15 cellular contexts compared by ENCODE assay signal in the genomic region with DNA sequence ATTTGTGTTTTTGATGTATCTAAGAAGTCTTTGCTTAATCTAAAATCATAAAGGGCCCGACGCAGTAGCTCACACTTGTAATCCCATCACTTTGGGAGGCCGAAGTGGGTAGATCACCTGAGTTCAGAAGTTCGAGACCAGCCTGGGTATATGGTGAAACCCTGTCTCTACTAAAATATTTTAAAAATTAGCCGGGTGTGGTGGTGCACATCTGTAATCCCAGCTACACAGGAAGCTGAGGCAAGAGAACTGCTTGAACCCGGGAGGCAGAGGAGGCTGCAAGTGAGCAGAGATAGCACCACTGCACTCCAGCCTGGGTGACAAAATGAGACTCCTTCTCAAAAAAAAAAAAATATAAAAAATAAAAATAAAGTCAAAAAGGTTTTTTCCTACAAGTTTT.
"Had no signal": no experiment of that assay in that cellular context is flagged by ENCODE, and none has a peak within 500 bp of the region (broad histone marks: within the 10 kb centered on the region; RNA-seq: fewer than 3 reads in every experiment).

No MANE protein-coding gene starts in this region.

- DNase-seq: activated CD4-positive, CD25-positive, alpha-beta regulatory T cell; activated CD8-positive, alpha-beta memory T cell treated with anti-CD3 and anti-CD28 coated beads, Interleukin-2, amount 50 U/mL, for 4 hours; activated CD8-positive, alpha-beta T cell treated with anti-CD3 and anti-CD28 coated beads for 36 hours; activated effector memory CD4-positive, alpha-beta T cell treated with anti-CD3 and anti-CD28 coated beads, Interleukin-2, amount 50 U/mL, for 16 hours; dorsolateral prefrontal cortex; endodermal cell; gastrocnemius medialis; heart right ventricle; left cardiac atrium; lower lobe of right lung; sigmoid colon; stimulated activated CD4-positive, alpha-beta T cell treated with anti-CD3 and anti-CD28 coated beads, Interleukin-1b, Interleukin-23, amount 100 ng/mL, for 48 hours had no signal

- H3K4me3 ChIP-seq: cardiac muscle cell, dorsolateral prefrontal cortex, gastrocnemius medialis, heart right ventricle, lower lobe of right lung, sigmoid colon had no signal

- H3K27me3 Mint-ChIP-seq: activated CD8-positive, alpha-beta T cell treated with anti-CD3 and anti-CD28 coated beads for 36 hours had no signal

- H3K9me3 Mint-ChIP-seq: endodermal cell; stimulated activated effector memory CD8-positive, alpha-beta T cell treated with anti-CD3 and anti-CD28 coated beads, Interleukin-12 subunit alpha, Interleukin-12 subunit beta, amount 100 ng/mL, for 72 hours had no signal

- H3K27ac ChIP-seq: heart right ventricle, lower lobe of right lung, sigmoid colon had no signal

- H3K9me3 ChIP-seq: gastrocnemius medialis, lower lobe of right lung, sigmoid colon had no signal

- H3K27ac Mint-ChIP-seq: stimulated activated effector memory CD8-positive, alpha-beta T cell treated with anti-CD3 and anti-CD28 coated beads, Interleukin-12 subunit alpha, Interleukin-12 subunit beta, amount 100 ng/mL, for 72 hours had no signal

- H3K4me3 Mint-ChIP-seq: activated CD8-positive, alpha-beta T cell treated with anti-CD3 and anti-CD28 coated beads for 36 hours; endodermal cell; neural crest cell; stimulated activated effector memory CD8-positive, alpha-beta T cell treated with anti-CD3 and anti-CD28 coated beads, Interleukin-12 subunit alpha, Interleukin-12 subunit beta, amount 100 ng/mL, for 72 hours had no signal

- ATAC-seq: activated CD8-positive, alpha-beta T cell treated with anti-CD3 and anti-CD28 coated beads for 36 hours; gastrocnemius medialis; heart right ventricle; left cardiac atrium; lower lobe of right lung; stimulated activated effector memory CD8-positive, alpha-beta T cell treated with anti-CD3 and anti-CD28 coated beads, Interleukin-12 subunit alpha, Interleukin-12 subunit beta, amount 100 ng/mL, for 72 hours had no signal

- H3K27me3 ChIP-seq: cardiac muscle cell, dorsolateral prefrontal cortex, gastrocnemius medialis, heart right ventricle, sigmoid colon had no signal
